ENCODE assay signal across 23 cellular contexts in genomic region chr18:33711514-33711913, GRCh38.
DNase-seq lines count a peak whose midpoint lies in the region; FAIRE-seq and TF ChIP-seq lines count a peak whose summit lies in the region.
"Had no signal": no experiment of that assay in that cellular context is flagged by ENCODE, and none has a peak within 500 bp of the region (broad histone marks: within the 10 kb centered on the region; RNA-seq: fewer than 3 reads in every experiment).

No MANE protein-coding gene starts in this region.

- no peak overlapping the region for H3K27ac ChIP-seq in HEK293 (ENCODE audit: extremely low read depth, low read depth, low read length)
- H3K27ac ChIP-seq: BLaER1 treated with 17β-estradiol and CSF1 and Interleukin-3, amounts not matched to agents 10 nM and 100 nM; colonic mucosa; epithelial cell of prostate; Peyer's patch; tibial nerve had no signal

- no peak overlapping the region for H3K4me3 ChIP-seq in HEK293 (ENCODE audit: low read depth, low read length)
- H3K4me3 ChIP-seq: BLaER1 treated with 17β-estradiol and CSF1 and Interleukin-3, amounts not matched to agents 10 nM and 100 nM; colonic mucosa; Peyer's patch; tibial nerve had no signal

- H3K9me3 ChIP-seq in HEK293 (ENCODE audit: control insufficient read depth, insufficient read depth, low read depth, low read length): no peaks in the 10 kb centered on the region
- H3K9me3 ChIP-seq: BLaER1 treated with 17β-estradiol and CSF1 and Interleukin-3, amounts not matched to agents 10 nM and 100 nM; colonic mucosa; Peyer's patch; tibial nerve had no signal

- TF ChIP-seq CTCF in D721Med (IDR thresholded peaks at IDR 0.05; ENCODE audit: insufficient read depth, missing control alignments): no peak
- TF ChIP-seq CTCF in HEK293 (tag by site-specific recombination; IDR thresholded peaks at IDR 0.05): no peak

- POLR2A ChIA-PET in HEK293 (lab: Yijun Ruan, JAX): no interaction called here

- FAIRE-seq in D721Med (lab: Jason Lieb, UNC) (no peak), RCC 7860 (lab: Jason Lieb, UNC) (no peak)
- FAIRE-seq: bronchial epithelial cell had no signal

- H3K4me1 ChIP-seq in HEK293 (ENCODE audit: control insufficient read depth, insufficient read depth, low read length): no peaks in the 10 kb centered on the region
- H3K4me1 ChIP-seq: colonic mucosa, Peyer's patch, tibial nerve had no signal

- H3K36me3 ChIP-seq in HEK293 (ENCODE audit: control insufficient read depth in 2 of 2, insufficient read depth in 1 of 2, low read length in 2 of 2): no peaks in the 10 kb centered on the region
- H3K36me3 ChIP-seq: BLaER1 treated with 17β-estradiol and CSF1 and Interleukin-3, amounts not matched to agents 10 nM and 100 nM; colonic mucosa; Peyer's patch; tibial nerve had no signal

- CTCF ChIA-PET in HEK293 (lab: Yijun Ruan, JAX): interaction anchor here (1.2 kb wide), 1 partner anchor 9 kb away, joined by 3 read pairs; no protein-coding TSS in a partner anchor

- DNase-seq in D721Med (ENCODE audit: insufficient read length, low spot score) (peak; percentile 21), NCI-H69 (lab: John Stamatoyannopoulos, UW) (peak; percentile 99), cerebellar cortex (ENCODE audit: low spot score) (peak; percentile 9), NCI-H1092 (lab: John Stamatoyannopoulos, UW) (no peak), RCC 7860 (ENCODE audit: low spot score) (no peak)
- no peak for DNase-seq in activated CD4-positive, alpha-beta T cell treated with anti-CD3 and anti-CD28 coated beads, Interleukin-2, amount 50 U/mL, for 1 hour
- DNase-seq: activated CD4-positive, alpha-beta T cell treated with anti-CD3 and anti-CD28 coated beads, Interleukin-2, amount 10 ng/mL, durations not matched to agents 24 days and 14 days; activated effector memory CD4-positive, alpha-beta T cell treated with anti-CD3 and anti-CD28 coated beads, Interleukin-2, amount 50 U/mL, for 16 hours; activated T-cell treated with anti-CD3 and anti-CD28 coated beads, Interleukin-2, amount 50 U/mL, for 24 hours; colonic mucosa; DND-41; effector CD4-positive, alpha-beta T cell; NCI-H1930; nephron progenitor cell; Peyer's patch; SIG-M5; stimulated activated CD4-positive, alpha-beta T cell treated with anti-CD3 and anti-CD28 coated beads, Interleukin-4, amount 100 ng/mL, for 24 hours; T-helper 9 cell had no signal

TF ChIP-seq in HEK293, 187 proteins besides CTCF, POLR2A, EP300 and RAD21:
- peak; percentile 45; the same call in 1 of the 2 replicates for TF ChIP-seq GLIS1 (tag by site-specific recombination; IDR thresholded peaks at IDR 0.05)
- no peak for TF ChIP-seq ZNF391 (tag by site-specific recombination; IDR thresholded peaks at IDR 0.05; ENCODE audit: borderline replicate concordance, low read depth)

Comparison
In these comparisons a context has a peak if more than half of its experiments do, and no peak if none do; other contexts are left out.
1. DNase-seq: peak in D721Med (single experiment), NCI-H69 (single experiment) and cerebellar cortex (single experiment); none in NCI-H1092 (single experiment), activated CD4-positive, alpha-beta T cell treated with anti-CD3 and anti-CD28 coated beads, Interleukin-2, amount 50 U/mL, for 1 hour (single experiment) and RCC 7860 (single experiment).